31 cellular contexts compared by ENCODE assay signal in genomic region chr2:144936442-144936841, GRCh38.
A peak's percentile ranks its signal among the peaks of the same experiment; 100 is the strongest.
DNase-seq lines count a peak whose midpoint lies in the region; ATAC-seq and TF ChIP-seq lines count a peak whose summit lies in the region.
"Had no signal": no experiment of that assay in that cellular context is flagged by ENCODE, and none has a peak within 500 bp of the region (broad histone marks: within the 10 kb centered on the region; RNA-seq: fewer than 3 reads in every experiment).

No MANE protein-coding gene starts in this region.

- H3K27me3 ChIP-seq in heart right ventricle, result no peaks in the 10 kb centered on the region
- no peaks in the 10 kb centered on the region for H3K27me3 ChIP-seq in right cardiac atrium (ENCODE audit: control insufficient read depth, insufficient read depth)
- no peaks in the 10 kb centered on the region for H3K27me3 ChIP-seq in parathyroid adenoma (ENCODE audit: control insufficient read depth, insufficient read depth, low read length)
- no peaks in the 10 kb centered on the region for H3K27me3 ChIP-seq in upper lobe of left lung
- H3K27me3 ChIP-seq: MG63, pancreas, right lobe of liver, testis had no signal

- ATAC-seq in heart right ventricle (peak in 1 of 8 donors; percentile 49), right cardiac atrium (no peak), upper lobe of left lung (ENCODE audit: low FRiP score in 2 of 2) (no peak), GM18867 (IDR thresholded peaks at IDR 0.05; ENCODE audit: unreplicated experiment) (no peak), GM18861 (IDR thresholded peaks at IDR 0.05; ENCODE audit: unreplicated experiment) (no peak)
- ATAC-seq: A549, HCT116, Panc1 had no signal

- peak overlapping the region; percentile 10 for H2AFZ ChIP-seq in parathyroid adenoma

- TF ChIP-seq CTCF in heart right ventricle (IDR thresholded peaks at IDR 0.05), result no peak
- TF ChIP-seq CTCF in parathyroid adenoma (IDR thresholded peaks at IDR 0.05), result no peak
- TF ChIP-seq CTCF in upper lobe of left lung (IDR thresholded peaks at IDR 0.05), result no peak

- H3K4me1 ChIP-seq in heart right ventricle (peaks cover 0 to 41% (median 26%) of the 10 kb centered on the region in 9 donors), right cardiac atrium (ENCODE audit: control insufficient read depth, insufficient read depth, low read length) (no peaks in the 10 kb centered on the region), parathyroid adenoma (no peaks in the 10 kb centered on the region), upper lobe of left lung (peaks cover 0 to 9% (median 7%) of the 10 kb centered on the region in 4 donors)

- no peak for TF ChIP-seq POLR2A in upper lobe of left lung (IDR thresholded peaks at IDR 0.05)

- no peak overlapping the region for H3K4me2 ChIP-seq in parathyroid adenoma (ENCODE audit: low read length)
- H3K4me2 ChIP-seq: A549 had no signal

- intact Hi-C loops in heart right ventricle (cut with DNase I), result loop anchor here in 4 of 10 donors (5.0 to 10.0 kb wide), 4 partner anchors 62 to 422 kb away; partner anchors contain the start of gene ZEB2 (in 3 of the 4)
- intact Hi-C loops in right cardiac atrium (cut with DNase I), result no loop called here

- H3K9me3 ChIP-seq in heart right ventricle (no peaks in the 10 kb centered on the region), right cardiac atrium (ENCODE audit: control insufficient read depth, low read length) (no peaks in the 10 kb centered on the region), parathyroid adenoma (ENCODE audit: control insufficient read depth, low read length) (no peaks in the 10 kb centered on the region), upper lobe of left lung (no peaks in the 10 kb centered on the region)
- H3K9me3 ChIP-seq: lower lobe of right lung, MG63, pancreas, right lobe of liver, testis had no signal

- no peak for TF ChIP-seq EP300 in upper lobe of left lung (IDR thresholded peaks at IDR 0.05)

- WGBS in heart right ventricle, 2 donors, result 74 to 75% methylated on average over 4 of the region's 4 CpGs
- WGBS in right cardiac atrium, result 66% methylated on average over 4 of the region's 4 CpGs
- 88 to 98% methylated on average over 4 of the region's 4 CpGs for WGBS in upper lobe of left lung, 2 donors

- H3K4me3 ChIP-seq in heart right ventricle (no peak overlapping the region), right cardiac atrium (ENCODE audit: low read length) (no peak overlapping the region), parathyroid adenoma (ENCODE audit: low read depth, low read length) (no peak overlapping the region), upper lobe of left lung (no peak overlapping the region)
- H3K4me3 ChIP-seq: A549, lower lobe of right lung, MG63, pancreas, right lobe of liver, testis had no signal

- DNase-seq in heart right ventricle, result no peak
- DNase-seq in right cardiac atrium, result no peak
- peak; percentile 33 for DNase-seq in fibroblast of gingiva (ENCODE audit: low read depth)
- DNase-seq in upper lobe of left lung, result no peak
- DNase-seq in retina, result no peak
- DNase-seq: activated CD4-positive, CD25-positive, alpha-beta regulatory T cell; activated naive CD4-positive, alpha-beta T cell treated with Interleukin-2 at 50 U/mL for 16 hours; CD8-positive, alpha-beta memory T cell; central memory CD4-positive, alpha-beta T cell; dermis blood vessel endothelial cell; GDM1; islet precursor cell; lower lobe of right lung; MG63; NCI-H1105 treated with DMSO at 0.1 percent for 48 hours; NCI-H2029; NCI-H524 treated with DMSO at 0.1 percent for 48 hours; nephron progenitor cell; NK-92 treated with Interleukin-12 subunit alpha and Interleukin-12 subunit beta, amount 100 ng/mL, for 24 hours; pancreas; right lobe of liver; SIG-M5; stimulated activated CD4-positive, alpha-beta T cell treated with anti-CD3 and anti-CD28 coated beads, Interleukin-4, amount 100 ng/mL, for 4 hours; stimulated activated naive B cell treated with anti-CD40 and anti-IgM and Interleukin-4, amounts not matched to agents 10 μg/mL and 1 μg/mL and 100 μg/mL, for 72 hours; testis had no signal

- H3K79me2 ChIP-seq in parathyroid adenoma, result no peaks in the 10 kb centered on the region

- H3K36me3 ChIP-seq in heart right ventricle (no peaks in the 10 kb centered on the region), parathyroid adenoma (ENCODE audit: control insufficient read depth, insufficient read depth, low read length) (no peaks in the 10 kb centered on the region), upper lobe of left lung (no peaks in the 10 kb centered on the region)
- H3K36me3 ChIP-seq: lower lobe of right lung, MG63, pancreas, right lobe of liver had no signal

- H3K9ac ChIP-seq in parathyroid adenoma, result no peak overlapping the region

- H3K27ac ChIP-seq in heart right ventricle (peak overlapping the region in 7 of 10 donors; percentile 39 to 81 (median 71)), right cardiac atrium (ENCODE audit: low read length) (no peak overlapping the region), parathyroid adenoma (no peak overlapping the region), upper lobe of left lung (peak overlapping the region in 1 of 4 donors; percentile 27)
- H3K27ac ChIP-seq: A549, lower lobe of right lung, pancreas, right lobe of liver, testis had no signal

Comparison
In these comparisons a context has a peak if more than half of its experiments do, and no peak if none do; other contexts are left out.
1. H3K27ac ChIP-seq: peak in heart right ventricle (7 of 10); none in right cardiac atrium (single experiment) and parathyroid adenoma (single experiment).